Comparison of ENCODE assay signal across 22 cellular contexts in the genomic region with DNA sequence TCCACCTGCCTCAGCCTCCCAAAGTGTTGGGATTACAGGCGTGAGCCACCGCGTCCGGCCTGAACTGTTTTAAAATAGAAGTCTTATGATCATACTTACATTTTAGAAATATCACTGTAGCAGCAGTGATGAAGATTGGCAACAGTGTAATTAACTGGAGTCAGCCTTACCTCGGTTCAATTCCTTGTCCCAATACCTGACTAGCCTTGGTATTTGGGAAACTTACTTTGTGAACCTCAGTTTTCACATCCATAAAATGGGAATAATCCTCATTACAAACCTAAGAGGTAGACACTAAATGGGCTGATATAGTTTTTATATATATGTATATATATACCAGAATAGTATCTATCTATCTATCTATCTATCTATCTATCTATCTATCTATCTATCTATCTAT.
"Had no signal": no experiment of that assay in that cellular context is flagged by ENCODE, and none has a peak within 500 bp of the region (broad histone marks: within the 10 kb centered on the region; RNA-seq: fewer than 3 reads in every experiment).

No MANE protein-coding gene starts in this region.

- ATAC-seq: Right ventricle myocardium inferior, T-cell had no signal

- H3K27ac Mint-ChIP-seq: activated naive CD4-positive, alpha-beta T cell treated with anti-CD3 and anti-CD28 coated beads, Interleukin-2, amount 10 ng/mL, durations not matched to agents 7 days and 5 days; T-cell had no signal

- H3K27me3 Mint-ChIP-seq: activated B cell treated with CpG ODN at 0.5 μM for 24 hours; activated CD4-positive, alpha-beta memory T cell treated with anti-CD3 and anti-CD28 coated beads, Interleukin-2, amount 10 ng/mL, durations not matched to agents 7 days and 5 days; activated CD4-positive, alpha-beta T cell treated with anti-CD3 and anti-CD28 coated beads, Interleukin-2, amount 10 ng/mL, durations not matched to agents 24 days and 14 days; activated naive CD4-positive, alpha-beta T cell treated with anti-CD3 and anti-CD28 coated beads, Interleukin-2, amount 10 ng/mL, durations not matched to agents 7 days and 5 days; activated naive CD8-positive, alpha-beta T cell treated with anti-CD3 and anti-CD28 coated beads, Interleukin-2, amount 10 ng/mL, durations not matched to agents 7 days and 5 days; T-cell had no signal

- H3K4me3 Mint-ChIP-seq: activated B cell treated with CpG ODN at 0.5 μM for 24 hours; activated CD4-positive, alpha-beta memory T cell treated with anti-CD3 and anti-CD28 coated beads, Interleukin-2, amount 10 ng/mL, durations not matched to agents 7 days and 5 days; activated CD4-positive, alpha-beta T cell treated with anti-CD3 and anti-CD28 coated beads, Interleukin-2, amount 10 ng/mL, durations not matched to agents 24 days and 14 days; activated naive CD4-positive, alpha-beta T cell treated with anti-CD3 and anti-CD28 coated beads, Interleukin-2, amount 10 ng/mL, durations not matched to agents 7 days and 5 days; activated naive CD8-positive, alpha-beta T cell treated with anti-CD3 and anti-CD28 coated beads, Interleukin-2, amount 10 ng/mL, durations not matched to agents 7 days and 5 days; T-cell had no signal

- H3K9me3 Mint-ChIP-seq: activated B cell treated with CpG ODN at 0.5 μM for 24 hours; activated CD4-positive, alpha-beta memory T cell treated with anti-CD3 and anti-CD28 coated beads, Interleukin-2, amount 10 ng/mL, durations not matched to agents 7 days and 5 days; activated CD4-positive, alpha-beta T cell treated with anti-CD3 and anti-CD28 coated beads, Interleukin-2, amount 10 ng/mL, durations not matched to agents 24 days and 14 days; activated naive CD4-positive, alpha-beta T cell treated with anti-CD3 and anti-CD28 coated beads, Interleukin-2, amount 10 ng/mL, durations not matched to agents 7 days and 5 days; activated naive CD8-positive, alpha-beta T cell treated with anti-CD3 and anti-CD28 coated beads, Interleukin-2, amount 10 ng/mL, durations not matched to agents 7 days and 5 days; activated T-helper 2 cell treated with anti-CD3 and anti-CD28 coated beads, Interferon-gamma antibody, Interleukin-2, Interleukin-4, amounts not matched to agents 10 μg/mL and 5 μg/mL and 100 μg/mL, durations not matched to agents 14 hours and 24 hours and 36 hours; T-cell had no signal

- DNase-seq: activated B cell treated with CpG ODN at 0.5 μM for 24 hours; activated CD4-positive, alpha-beta memory T cell treated with anti-CD3 and anti-CD28 coated beads, Interleukin-2, amount 10 ng/mL, durations not matched to agents 7 days and 5 days; activated CD4-positive, alpha-beta T cell treated with anti-CD3 and anti-CD28 coated beads for 1 hour; activated CD4-positive, alpha-beta T cell treated with anti-CD3 and anti-CD28 coated beads, Interleukin-2, amount 10 ng/mL, durations not matched to agents 24 days and 14 days; activated gamma-delta T cell treated with Interleukin-2 at 50 U/mL for 16 hours; activated naive CD4-positive, alpha-beta T cell treated with anti-CD3 and anti-CD28 coated beads, Interleukin-2, amount 10 ng/mL, durations not matched to agents 7 days and 5 days; activated naive CD8-positive, alpha-beta T cell treated with anti-CD3 and anti-CD28 coated beads, Interleukin-2, amount 10 ng/mL, durations not matched to agents 7 days and 5 days; activated T-cell treated with anti-CD3 and anti-CD28 coated beads for 4 hours; activated T-cell treated with anti-CD3 and anti-CD28 coated beads, Interleukin-2, amount 50 U/mL, for 48 hours; anterior cingulate cortex; NCI-H1092; NCI-H1417; NCI-H1930; NCI-H2171 treated with DMSO at 0.1 percent for 48 hours; NCI-H510A; NCI-H526 treated with DMSO at 0.1 percent for 48 hours; NCI-H82; T-cell; T-helper 2 cell; T1000 had no signal
